ENCODE assay signal across 8 cellular contexts in genomic region chr9:12884736-12885395, GRCh38.
DNase-seq lines count a peak whose midpoint lies in the region; ATAC-seq and TF ChIP-seq lines count a peak whose summit lies in the region.

No MANE protein-coding gene starts in this region.

- H3K36me3 ChIP-seq in OCI-LY7 (ENCODE audit: insufficient read depth, low read length), result no peaks in the 10 kb centered on the region

- peak; percentile 87 for ATAC-seq in omental fat pad (ENCODE audit: low FRiP score)

- CTCF ChIA-PET in OCI-LY7 (lab: Charles Lee; ENCODE audit: unreplicated experiment), result no interaction called here

- no peaks in the 10 kb centered on the region for H3K9me2 ChIP-seq in OCI-LY7 (ENCODE audit: insufficient read depth, low read length)

- peak; percentile 68 for DNase-seq in EH (ENCODE audit: low read depth)
- DNase-seq in NCI-H460 (ENCODE audit: extremely low read depth, low read depth), result peak; percentile 67
- peak; percentile 52 for DNase-seq in epithelial cell of prostate (ENCODE audit: low read depth, low spot score)
- DNase-seq in omental fat pad (ENCODE audit: low spot score), result no peak
- DNase-seq in OCI-LY7 (ENCODE audit: low spot score), result no peak
- DNase-seq in GM19238 (ENCODE audit: insufficient read length, low spot score), result no peak
- no peak for DNase-seq in activated CD8-positive, alpha-beta memory T cell treated with anti-CD3 and anti-CD28 coated beads, Interleukin-2, amount 50 U/mL, for 4 hours
- DNase-seq in posterior vena cava (ENCODE audit: low spot score), result no peak

- POLR2A ChIA-PET in OCI-LY7 (lab: Charles Lee), result no interaction called here

- TF ChIP-seq CTCF in omental fat pad (IDR thresholded peaks at IDR 0.05), result no peak
- TF ChIP-seq CTCF in OCI-LY7 (conservative IDR thresholded peaks at IDR 0.05; ENCODE audit: low read length), result no peak

- H3K9me3 ChIP-seq in OCI-LY7 (ENCODE audit: low read length), result no peaks in the 10 kb centered on the region

- H3K27ac ChIP-seq in epithelial cell of prostate (no peak overlapping the region), OCI-LY7 (ENCODE audit: low read depth, low read length, poor library complexity, severe bottlenecking) (no peak overlapping the region)

- H4K20me1 ChIP-seq in OCI-LY7 (ENCODE audit: insufficient read depth, low read length), result no peaks in the 10 kb centered on the region; the same call in 1 of the 2 replicates

- H2AFZ ChIP-seq in OCI-LY7 (ENCODE audit: low read length), result no peak overlapping the region

- H3K79me2 ChIP-seq in OCI-LY7 (ENCODE audit: insufficient read depth, low read depth, low read length), result no peaks in the 10 kb centered on the region

- H3K4me1 ChIP-seq in OCI-LY7 (ENCODE audit: insufficient read depth, low read length, poor library complexity, severe bottlenecking), result no peaks in the 10 kb centered on the region

- BruUV-seq in OCI-LY7 (replicated peaks; lab: Mats Ljungman, UMichigan), result no TSS peak

- no peak overlapping the region for H3K4me3 ChIP-seq in OCI-LY7 (ENCODE audit: low read depth, low read length, poor library complexity, severe bottlenecking)

- intact Hi-C loops in OCI-LY7 (cut with micrococcal nuclease; ENCODE audit: unreplicated experiment), result no loop called here
- intact Hi-C loops in posterior vena cava (cut with DNase I), result loop anchor here (5.0 to 10.0 kb wide), 3 partner anchors 108 to 163 kb away; partner anchors contain the start of gene LURAP1L (in 1 of the 2)

- no peak overlapping the region for H3K4me2 ChIP-seq in OCI-LY7 (ENCODE audit: low read length)

Comparison
In these comparisons a context has a peak if more than half of its experiments do, and no peak if none do; other contexts are left out.
1. DNase-seq: peak in EH (single experiment), NCI-H460 (single experiment) and epithelial cell of prostate (single experiment); none in omental fat pad (single experiment), OCI-LY7 (single experiment), GM19238 (single experiment), activated CD8-positive, alpha-beta memory T cell treated with anti-CD3 and anti-CD28 coated beads, Interleukin-2, amount 50 U/mL, for 4 hours (single experiment) and posterior vena cava (single experiment).